Comparison of ENCODE assay signal across 3 cellular contexts in the genomic region with DNA sequence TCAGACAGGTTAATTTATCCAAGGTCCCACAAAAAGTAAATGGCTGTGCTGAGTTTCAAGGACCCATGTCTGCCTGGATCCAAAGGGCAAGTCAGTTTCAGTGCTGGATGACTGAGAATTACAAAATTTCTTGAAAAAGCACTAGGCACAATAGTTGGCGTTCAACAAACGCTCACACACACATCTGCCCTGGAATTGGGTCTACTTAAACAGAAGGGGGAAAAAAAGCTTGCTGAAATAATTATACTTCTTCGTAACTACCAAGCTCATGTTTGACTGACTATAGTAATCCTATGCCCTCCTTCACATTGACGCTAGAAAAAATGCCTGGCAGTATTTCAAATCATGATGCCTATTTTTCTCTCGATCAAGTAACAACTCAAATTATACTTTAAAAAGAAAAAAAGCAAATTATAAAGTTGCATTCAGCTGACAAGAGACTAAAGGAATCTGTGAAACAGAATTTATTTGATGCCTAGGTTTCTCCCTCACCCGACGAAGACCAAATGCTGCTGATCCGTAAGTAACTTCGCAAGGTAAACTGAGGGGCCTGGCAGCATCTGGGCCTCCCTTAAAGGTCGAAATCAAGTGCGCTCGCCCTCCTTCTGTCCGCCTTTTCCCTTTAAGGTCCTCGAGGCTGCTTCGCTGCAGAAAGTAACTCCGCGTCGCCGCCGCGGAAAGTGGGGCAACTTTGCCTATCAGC.
TF ChIP-seq lines count a peak whose summit lies in the region.

No MANE protein-coding gene starts in this region.

TF ChIP-seq in Ishikawa, 13 proteins besides CTCF, POLR2A, EP300 and RAD21:
- TF ChIP-seq CREB1 (IDR thresholded peaks at IDR 0.05; ENCODE audit: low read depth) (no peak), YY1 (IDR thresholded peaks at IDR 0.05; ENCODE audit: low read depth) (no peak), EGR1 (IDR thresholded peaks at IDR 0.05) (no peak), TEAD4 (IDR thresholded peaks at IDR 0.05) (no peak)
- TF ChIP-seq, protein P1, sequence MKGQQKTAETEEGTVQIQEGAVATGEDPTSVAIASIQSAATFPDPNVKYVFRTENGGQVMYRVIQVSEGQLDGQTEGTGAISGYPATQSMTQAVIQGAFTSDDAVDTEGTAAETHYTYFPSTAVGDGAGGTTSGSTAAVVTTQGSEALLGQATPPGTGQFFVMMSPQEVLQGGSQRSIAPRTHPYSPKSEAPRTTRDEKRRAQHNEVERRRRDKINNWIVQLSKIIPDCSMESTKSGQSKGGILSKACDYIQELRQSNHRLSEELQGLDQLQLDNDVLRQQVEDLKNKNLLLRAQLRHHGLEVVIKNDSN (IDR thresholded peaks at IDR 0.05) = 0 out of 2 replicates have a peak, but pooled peaks have one; percentile 2

TF ChIP-seq in GM12878, 131 proteins besides CTCF, POLR2A, EP300 and RAD21:
- TF ChIP-seq, protein P2, sequence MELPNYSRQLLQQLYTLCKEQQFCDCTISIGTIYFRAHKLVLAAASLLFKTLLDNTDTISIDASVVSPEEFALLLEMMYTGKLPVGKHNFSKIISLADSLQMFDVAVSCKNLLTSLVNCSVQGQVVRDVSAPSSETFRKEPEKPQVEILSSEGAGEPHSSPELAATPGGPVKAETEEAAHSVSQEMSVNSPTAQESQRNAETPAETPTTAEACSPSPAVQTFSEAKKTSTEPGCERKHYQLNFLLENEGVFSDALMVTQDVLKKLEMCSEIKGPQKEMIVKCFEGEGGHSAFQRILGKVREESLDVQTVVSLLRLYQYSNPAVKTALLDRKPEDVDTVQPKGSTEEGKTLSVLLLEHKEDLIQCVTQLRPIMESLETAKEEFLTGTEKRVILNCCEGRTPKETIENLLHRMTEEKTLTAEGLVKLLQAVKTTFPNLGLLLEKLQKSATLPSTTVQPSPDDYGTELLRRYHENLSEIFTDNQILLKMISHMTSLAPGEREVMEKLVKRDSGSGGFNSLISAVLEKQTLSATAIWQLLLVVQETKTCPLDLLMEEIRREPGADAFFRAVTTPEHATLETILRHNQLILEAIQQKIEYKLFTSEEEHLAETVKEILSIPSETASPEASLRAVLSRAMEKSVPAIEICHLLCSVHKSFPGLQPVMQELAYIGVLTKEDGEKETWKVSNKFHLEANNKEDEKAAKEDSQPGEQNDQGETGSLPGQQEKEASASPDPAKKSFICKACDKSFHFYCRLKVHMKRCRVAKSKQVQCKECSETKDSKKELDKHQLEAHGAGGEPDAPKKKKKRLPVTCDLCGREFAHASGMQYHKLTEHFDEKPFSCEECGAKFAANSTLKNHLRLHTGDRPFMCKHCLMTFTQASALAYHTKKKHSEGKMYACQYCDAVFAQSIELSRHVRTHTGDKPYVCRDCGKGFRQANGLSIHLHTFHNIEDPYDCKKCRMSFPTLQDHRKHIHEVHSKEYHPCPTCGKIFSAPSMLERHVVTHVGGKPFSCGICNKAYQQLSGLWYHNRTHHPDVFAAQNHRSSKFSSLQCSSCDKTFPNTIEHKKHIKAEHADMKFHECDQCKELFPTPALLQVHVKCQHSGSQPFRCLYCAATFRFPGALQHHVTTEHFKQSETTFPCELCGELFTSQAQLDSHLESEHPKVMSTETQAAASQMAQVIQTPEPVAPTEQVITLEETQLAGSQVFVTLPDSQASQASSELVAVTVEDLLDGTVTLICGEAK (IDR thresholded peaks at IDR 0.05; ENCODE audit: borderline replicate concordance) = peak; percentile 51; the same call in 1 of the 2 replicates
- TF ChIP-seq LARP7 (IDR thresholded peaks at IDR 0.05) (peak; percentile 45), SPI1 (IDR thresholded peaks at IDR 0.05; ENCODE audit: borderline replicate concordance, insufficient read depth, low read depth, low read length) (no peak), HDGF (IDR thresholded peaks at IDR 0.05) (no peak)
- TF ChIP-seq, protein P3, sequence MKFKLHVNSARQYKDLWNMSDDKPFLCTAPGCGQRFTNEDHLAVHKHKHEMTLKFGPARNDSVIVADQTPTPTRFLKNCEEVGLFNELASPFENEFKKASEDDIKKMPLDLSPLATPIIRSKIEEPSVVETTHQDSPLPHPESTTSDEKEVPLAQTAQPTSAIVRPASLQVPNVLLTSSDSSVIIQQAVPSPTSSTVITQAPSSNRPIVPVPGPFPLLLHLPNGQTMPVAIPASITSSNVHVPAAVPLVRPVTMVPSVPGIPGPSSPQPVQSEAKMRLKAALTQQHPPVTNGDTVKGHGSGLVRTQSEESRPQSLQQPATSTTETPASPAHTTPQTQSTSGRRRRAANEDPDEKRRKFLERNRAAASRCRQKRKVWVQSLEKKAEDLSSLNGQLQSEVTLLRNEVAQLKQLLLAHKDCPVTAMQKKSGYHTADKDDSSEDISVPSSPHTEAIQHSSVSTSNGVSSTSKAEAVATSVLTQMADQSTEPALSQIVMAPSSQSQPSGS (IDR thresholded peaks at IDR 0.05; ENCODE audit: low read length) = no peak

TF ChIP-seq in HepG2, 621 proteins besides CTCF, POLR2A, EP300 and RAD21 (continues in another document):
- TF ChIP-seq CHD4 (IDR thresholded peaks at IDR 0.05; ENCODE audit: borderline replicate concordance, low read length) (peak; percentile 65; the same call in 1 of the 2 replicates), ZNF432 (CRISPR knock-in tag; IDR thresholded peaks at IDR 0.05; ENCODE audit: borderline replicate concordance) (no peak), HNF4G (IDR thresholded peaks at IDR 0.05; ENCODE audit: borderline replicate concordance, low read depth, low read length) (0 out of 2 replicates have a peak, but pooled peaks have one; percentile 48), HNF4G (CRISPR knock-in tag; IDR thresholded peaks at IDR 0.05; ENCODE audit: borderline replicate concordance, low read depth) (no peak), KLF6 (CRISPR knock-in tag; IDR thresholded peaks at IDR 0.05) (0 out of 2 replicates have a peak, but pooled peaks have one; percentile 0), LCORL (IDR thresholded peaks at IDR 0.05) (no peak), LCORL (CRISPR knock-in tag; IDR thresholded peaks at IDR 0.05) (no peak), FOXM1 (CRISPR knock-in tag; IDR thresholded peaks at IDR 0.05) (no peak), GATAD2A (CRISPR knock-in tag; IDR thresholded peaks at IDR 0.05) (no peak), KLF12 (CRISPR knock-in tag; IDR thresholded peaks at IDR 0.05; ENCODE audit: borderline replicate concordance) (no peak), HMG20B (CRISPR knock-in tag; conservative IDR thresholded peaks at IDR 0.05) (no peak), TBX2 (CRISPR knock-in tag; IDR thresholded peaks at IDR 0.05; ENCODE audit: borderline replicate concordance) (no peak), ZNF614 (CRISPR knock-in tag; IDR thresholded peaks at IDR 0.05; ENCODE audit: borderline replicate concordance) (no peak), FOXP1 (IDR thresholded peaks at IDR 0.05) (no peak), FOXP1 (CRISPR knock-in tag; IDR thresholded peaks at IDR 0.05) (no peak), ZNF713 (CRISPR knock-in tag; IDR thresholded peaks at IDR 0.05) (no peak), ZNF598 (CRISPR knock-in tag; IDR thresholded peaks at IDR 0.05; ENCODE audit: borderline replicate concordance) (peak; percentile 49; the same call in 1 of the 2 replicates), ELF3 (CRISPR knock-in tag; IDR thresholded peaks at IDR 0.05) (no peak), MTF2 (CRISPR knock-in tag; IDR thresholded peaks at IDR 0.05; ENCODE audit: borderline replicate concordance) (0 out of 2 replicates have a peak, but pooled peaks have one; percentile 12), FOXA1 (IDR thresholded peaks at IDR 0.05) (no peak), FOXA1 (CRISPR knock-in tag; IDR thresholded peaks at IDR 0.05) (no peak), ZNF367 (CRISPR knock-in tag; IDR thresholded peaks at IDR 0.05; ENCODE audit: borderline replicate concordance) (0 out of 2 replicates have a peak, but pooled peaks have one; percentile 11), ZNF121 (CRISPR knock-in tag; IDR thresholded peaks at IDR 0.05) (0 out of 2 replicates have a peak, but pooled peaks have one; percentile 7), YY1 (IDR thresholded peaks at IDR 0.05; ENCODE audit: insufficient read depth, insufficient replicate concordance, low read depth, low read length) (no peak), EED (CRISPR knock-in tag; IDR thresholded peaks at IDR 0.05) (no peak; the same call in 1 of the 2 replicates), TARDBP (CRISPR knock-in tag; IDR thresholded peaks at IDR 0.05) (no peak), ARHGAP35 (CRISPR knock-in tag; IDR thresholded peaks at IDR 0.05; ENCODE audit: borderline replicate concordance) (no peak), ZNF260 (CRISPR knock-in tag; IDR thresholded peaks at IDR 0.05; ENCODE audit: borderline replicate concordance, low read depth) (no peak), KLF11 (CRISPR knock-in tag; IDR thresholded peaks at IDR 0.05) (0 out of 2 replicates have a peak, but pooled peaks have one; percentile 17), ZSCAN12 (CRISPR knock-in tag; IDR thresholded peaks at IDR 0.05) (0 out of 2 replicates have a peak, but pooled peaks have one; percentile 6)
- TF ChIP-seq, protein P4, sequence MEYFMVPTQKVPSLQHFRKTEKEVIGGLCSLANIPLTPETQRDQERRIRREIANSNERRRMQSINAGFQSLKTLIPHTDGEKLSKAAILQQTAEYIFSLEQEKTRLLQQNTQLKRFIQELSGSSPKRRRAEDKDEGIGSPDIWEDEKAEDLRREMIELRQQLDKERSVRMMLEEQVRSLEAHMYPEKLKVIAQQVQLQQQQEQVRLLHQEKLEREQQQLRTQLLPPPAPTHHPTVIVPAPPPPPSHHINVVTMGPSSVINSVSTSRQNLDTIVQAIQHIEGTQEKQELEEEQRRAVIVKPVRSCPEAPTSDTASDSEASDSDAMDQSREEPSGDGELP (IDR thresholded peaks at IDR 0.05; ENCODE audit: borderline replicate concordance, low read depth) = no peak
- TF ChIP-seq, protein P5, sequence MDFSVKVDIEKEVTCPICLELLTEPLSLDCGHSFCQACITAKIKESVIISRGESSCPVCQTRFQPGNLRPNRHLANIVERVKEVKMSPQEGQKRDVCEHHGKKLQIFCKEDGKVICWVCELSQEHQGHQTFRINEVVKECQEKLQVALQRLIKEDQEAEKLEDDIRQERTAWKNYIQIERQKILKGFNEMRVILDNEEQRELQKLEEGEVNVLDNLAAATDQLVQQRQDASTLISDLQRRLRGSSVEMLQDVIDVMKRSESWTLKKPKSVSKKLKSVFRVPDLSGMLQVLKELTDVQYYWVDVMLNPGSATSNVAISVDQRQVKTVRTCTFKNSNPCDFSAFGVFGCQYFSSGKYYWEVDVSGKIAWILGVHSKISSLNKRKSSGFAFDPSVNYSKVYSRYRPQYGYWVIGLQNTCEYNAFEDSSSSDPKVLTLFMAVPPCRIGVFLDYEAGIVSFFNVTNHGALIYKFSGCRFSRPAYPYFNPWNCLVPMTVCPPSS (IDR thresholded peaks at IDR 0.05) = no peak
- TF ChIP-seq, protein P6, sequence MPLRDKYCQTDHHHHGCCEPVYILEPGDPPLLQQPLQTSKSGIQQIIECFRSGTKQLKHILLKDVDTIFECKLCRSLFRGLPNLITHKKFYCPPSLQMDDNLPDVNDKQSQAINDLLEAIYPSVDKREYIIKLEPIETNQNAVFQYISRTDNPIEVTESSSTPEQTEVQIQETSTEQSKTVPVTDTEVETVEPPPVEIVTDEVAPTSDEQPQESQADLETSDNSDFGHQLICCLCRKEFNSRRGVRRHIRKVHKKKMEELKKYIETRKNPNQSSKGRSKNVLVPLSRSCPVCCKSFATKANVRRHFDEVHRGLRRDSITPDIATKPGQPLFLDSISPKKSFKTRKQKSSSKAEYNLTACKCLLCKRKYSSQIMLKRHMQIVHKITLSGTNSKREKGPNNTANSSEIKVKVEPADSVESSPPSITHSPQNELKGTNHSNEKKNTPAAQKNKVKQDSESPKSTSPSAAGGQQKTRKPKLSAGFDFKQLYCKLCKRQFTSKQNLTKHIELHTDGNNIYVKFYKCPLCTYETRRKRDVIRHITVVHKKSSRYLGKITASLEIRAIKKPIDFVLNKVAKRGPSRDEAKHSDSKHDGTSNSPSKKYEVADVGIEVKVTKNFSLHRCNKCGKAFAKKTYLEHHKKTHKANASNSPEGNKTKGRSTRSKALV (CRISPR knock-in tag; IDR thresholded peaks at IDR 0.05) = no peak
- TF ChIP-seq, protein P7, sequence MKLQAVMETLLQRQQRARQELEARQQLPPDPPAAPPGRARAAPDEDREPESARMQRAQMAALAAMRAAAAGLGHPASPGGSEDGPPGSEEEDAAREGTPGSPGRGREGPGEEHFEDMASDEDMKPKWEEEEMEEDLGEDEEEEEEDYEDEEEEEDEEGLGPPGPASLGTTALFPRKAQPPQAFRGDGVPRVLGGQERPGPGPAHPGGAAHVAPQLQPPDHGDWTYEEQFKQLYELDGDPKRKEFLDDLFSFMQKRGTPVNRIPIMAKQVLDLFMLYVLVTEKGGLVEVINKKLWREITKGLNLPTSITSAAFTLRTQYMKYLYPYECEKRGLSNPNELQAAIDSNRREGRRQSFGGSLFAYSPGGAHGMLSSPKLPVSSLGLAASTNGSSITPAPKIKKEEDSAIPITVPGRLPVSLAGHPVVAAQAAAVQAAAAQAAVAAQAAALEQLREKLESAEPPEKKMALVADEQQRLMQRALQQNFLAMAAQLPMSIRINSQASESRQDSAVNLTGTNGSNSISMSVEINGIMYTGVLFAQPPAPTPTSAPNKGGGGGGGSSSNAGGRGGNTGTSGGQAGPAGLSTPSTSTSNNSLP (IDR thresholded peaks at IDR 0.05; ENCODE audit: low read depth, low read length) = 0 out of 2 replicates have a peak, but pooled peaks have one; percentile 17
- TF ChIP-seq, protein P8, sequence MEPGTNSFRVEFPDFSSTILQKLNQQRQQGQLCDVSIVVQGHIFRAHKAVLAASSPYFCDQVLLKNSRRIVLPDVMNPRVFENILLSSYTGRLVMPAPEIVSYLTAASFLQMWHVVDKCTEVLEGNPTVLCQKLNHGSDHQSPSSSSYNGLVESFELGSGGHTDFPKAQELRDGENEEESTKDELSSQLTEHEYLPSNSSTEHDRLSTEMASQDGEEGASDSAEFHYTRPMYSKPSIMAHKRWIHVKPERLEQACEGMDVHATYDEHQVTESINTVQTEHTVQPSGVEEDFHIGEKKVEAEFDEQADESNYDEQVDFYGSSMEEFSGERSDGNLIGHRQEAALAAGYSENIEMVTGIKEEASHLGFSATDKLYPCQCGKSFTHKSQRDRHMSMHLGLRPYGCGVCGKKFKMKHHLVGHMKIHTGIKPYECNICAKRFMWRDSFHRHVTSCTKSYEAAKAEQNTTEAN (CRISPR knock-in tag; conservative IDR thresholded peaks at IDR 0.05) = no peak
- TF ChIP-seq, protein P9, sequence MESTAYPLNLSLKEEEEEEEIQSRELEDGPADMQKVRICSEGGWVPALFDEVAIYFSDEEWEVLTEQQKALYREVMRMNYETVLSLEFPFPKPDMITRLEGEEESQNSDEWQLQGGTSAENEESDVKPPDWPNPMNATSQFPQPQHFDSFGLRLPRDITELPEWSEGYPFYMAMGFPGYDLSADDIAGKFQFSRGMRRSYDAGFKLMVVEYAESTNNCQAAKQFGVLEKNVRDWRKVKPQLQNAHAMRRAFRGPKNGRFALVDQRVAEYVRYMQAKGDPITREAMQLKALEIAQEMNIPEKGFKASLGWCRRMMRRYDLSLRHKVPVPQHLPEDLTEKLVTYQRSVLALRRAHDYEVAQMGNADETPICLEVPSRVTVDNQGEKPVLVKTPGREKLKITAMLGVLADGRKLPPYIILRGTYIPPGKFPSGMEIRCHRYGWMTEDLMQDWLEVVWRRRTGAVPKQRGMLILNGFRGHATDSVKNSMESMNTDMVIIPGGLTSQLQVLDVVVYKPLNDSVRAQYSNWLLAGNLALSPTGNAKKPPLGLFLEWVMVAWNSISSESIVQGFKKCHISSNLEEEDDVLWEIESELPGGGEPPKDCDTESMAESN (CRISPR knock-in tag; conservative IDR thresholded peaks at IDR 0.05) = no peak; the same call in 1 of the 2 replicates
